Comparison of ENCODE assay signal across 8 cellular contexts in the genomic region with DNA sequence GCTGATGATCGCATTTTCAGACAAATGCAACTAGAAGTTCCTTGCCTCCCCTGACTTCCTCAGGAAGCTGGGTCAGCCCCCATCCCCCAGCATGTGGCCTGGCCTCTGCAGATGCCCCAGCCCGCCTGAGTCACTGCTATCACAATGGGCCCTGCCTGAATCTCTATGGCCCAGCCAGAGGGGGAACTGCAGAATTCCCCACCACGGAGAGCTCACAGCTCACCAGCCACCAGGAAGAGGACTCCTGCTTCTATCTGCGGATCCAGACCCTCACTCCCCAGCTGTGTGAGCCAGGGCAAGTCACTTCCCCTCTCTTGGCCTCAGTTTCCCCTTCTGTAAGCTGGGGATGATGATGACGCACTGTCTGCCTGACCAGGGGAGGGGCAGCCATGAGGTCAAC. TPM values are rescaled to one million over a fixed set of nuclear protein-coding genes. Genes with fewer than 3 reads are reported as not detected.
DNase-seq lines count a peak whose midpoint lies in the region; TF ChIP-seq lines count a peak whose summit lies in the region.
"Had no signal": no experiment of that assay in that cellular context is flagged by ENCODE, and none has a peak within 500 bp of the region (broad histone marks: within the 10 kb centered on the region; RNA-seq: fewer than 3 reads in every experiment).

No MANE protein-coding gene starts in this region.

- H3K36me3 ChIP-seq in HUES64 (ENCODE audit: insufficient read depth, low read length) (no peaks in the 10 kb centered on the region), ascending aorta (no peaks in the 10 kb centered on the region), tibial nerve (no peaks in the 10 kb centered on the region)

- H3K27me3 ChIP-seq in HUES64 (ENCODE audit: insufficient read depth, low read length) (peaks cover 4% of the 10 kb centered on the region), ascending aorta (no peaks in the 10 kb centered on the region), tibial nerve (no peaks in the 10 kb centered on the region)

- H3K9ac ChIP-seq in HUES64 (ENCODE audit: low read depth, low read length) = no peak overlapping the region; the same call in 1 of the 2 replicates

- TF ChIP-seq POLR2A in tibial nerve (IDR thresholded peaks at IDR 0.05) = no peak

- intact Hi-C loops in ascending aorta (cut with DNase I) = no loop called here

- peak in 1 of 2 donors; percentile 45 for TF ChIP-seq EP300 in tibial nerve (IDR thresholded peaks at IDR 0.05)

- H3K27ac ChIP-seq in HUES64 (ENCODE audit: low read depth, low read length) (peak overlapping the region; percentile 79; the same call in 1 of the 2 replicates), ascending aorta (peak overlapping the region; percentile 89 to 92), tibial nerve (peak overlapping the region; percentile 18 to 97 (median 83))

- H3K4me1 ChIP-seq in HUES64 (ENCODE audit: insufficient read depth, low read length) (peaks cover 62% of the 10 kb centered on the region), ascending aorta (peaks cover 58 to 81% of the 10 kb centered on the region in 2 donors), tibial nerve (peaks cover 0 to 100% (median 83%) of the 10 kb centered on the region in 4 donors)

- H3K4me3 ChIP-seq in HUES64 (ENCODE audit: low read length) (no peak overlapping the region), ascending aorta (no peak overlapping the region), tibial nerve (peak overlapping the region in 1 of 4 donors; percentile 2)

- no peak for TF ChIP-seq CTCF in ascending aorta (IDR thresholded peaks at IDR 0.05)
- TF ChIP-seq CTCF in tibial nerve (IDR thresholded peaks at IDR 0.05) = no peak

- H3K9me3 ChIP-seq in HUES64 (ENCODE audit: insufficient read depth, low read depth, low read length) (no peaks in the 10 kb centered on the region), ascending aorta (no peaks in the 10 kb centered on the region), tibial nerve (no peaks in the 10 kb centered on the region)

- DNase-seq in ascending aorta (ENCODE audit: low spot score in 2 of 2) (peak; percentile 60 to 84), iPS-NIHi11 (ENCODE audit: low spot score) (peak; percentile 73), tibial nerve (ENCODE audit: low spot score in 2 of 2) (no peak), NCI-H2107 treated with DMSO at 0.1 percent for 48 hours (lab: John Stamatoyannopoulos, UW; ENCODE audit: unreplicated experiment) (no peak), NCI-H1694 (lab: John Stamatoyannopoulos, UW) (no peak)
- no peak for DNase-seq in activated effector memory CD4-positive, alpha-beta T cell treated with Interleukin-2 at 50 U/mL for 16 hours
- DNase-seq: stimulated activated CD4-positive, alpha-beta T cell treated with anti-CD3 and anti-CD28 coated beads, Interleukin-4, amount 100 ng/mL, for 24 hours had no signal

- WGBS in HUES64 = 28% methylated on average over 5 of the region's 5 CpGs
- WGBS in tibial nerve, 2 donors = 33 to 34% methylated on average over 5 of the region's 5 CpGs

RNA-seq across cellular contexts. Expression of a gene that starts 6.9 kb away (rescaled TPM):
- 33.5 TPM for polyA plus RNA-seq in HUES64 (2013, experiment 1 of 2)
- polyA plus RNA-seq in HUES64 (2013, experiment 2 of 2) = 48.6 TPM
- 407 TPM for total RNA-seq in ascending aorta
- 100 to 1,000 TPM; 155 to 300 (median 197) TPM for total RNA-seq in tibial nerve

RNA-seq across cellular contexts. Expression of a gene that starts 56.6 kb away (rescaled TPM):
- polyA plus RNA-seq in HUES64 (2013, experiment 1 of 2) = not detected
- polyA plus RNA-seq in HUES64 (2013, experiment 2 of 2) = not detected
- total RNA-seq in ascending aorta = not detected
- total RNA-seq in tibial nerve = not detected

Comparison
In these comparisons a context has a peak if more than half of its experiments do, and no peak if none do; other contexts are left out.
1. DNase-seq: peak in ascending aorta (2 of 2) and iPS-NIHi11 (single experiment); none in tibial nerve (0 of 2), NCI-H2107 treated with DMSO at 0.1 percent for 48 hours (single experiment), NCI-H1694 (single experiment) and activated effector memory CD4-positive, alpha-beta T cell treated with Interleukin-2 at 50 U/mL for 16 hours (single experiment).
2. Peak in every context shown above with its lines, with median percentiles within 50 percentile points of each other: H3K27ac ChIP-seq.